ENCODE assay signal across 17 cellular contexts in genomic region chr2:29106980-29107388, GRCh38. TPM values are rescaled to one million over a fixed set of nuclear protein-coding genes. Genes with fewer than 3 reads are reported as not detected.
DNase-seq lines count a peak whose midpoint lies in the region; ATAC-seq and TF ChIP-seq lines count a peak whose summit lies in the region.
"Had no signal": no experiment of that assay in that cellular context is flagged by ENCODE, and none has a peak within 500 bp of the region (broad histone marks: within the 10 kb centered on the region; RNA-seq: fewer than 3 reads in every experiment).

No MANE protein-coding gene starts in this region.

- BruUV-seq in PC-9 (replicated peaks; lab: Mats Ljungman, UMichigan), result no TSS peak

- peaks cover 54% of the 10 kb centered on the region for H3K4me1 ChIP-seq in PC-9 (replicated peaks; ENCODE audit: insufficient read depth)
- no peaks in the 10 kb centered on the region for H3K4me1 ChIP-seq in fibroblast of lung (ENCODE audit: control insufficient read depth, extremely low read depth, insufficient read depth, low read length)
- peaks cover 0 to 11% (median 2%) of the 10 kb centered on the region in 4 donors for H3K4me1 ChIP-seq in tibial nerve
- no peaks in the 10 kb centered on the region for H3K4me1 ChIP-seq in right atrium auricular region
- H3K4me1 ChIP-seq: gastroesophageal sphincter had no signal

- POLR2A ChIA-PET in PC-9 (lab: Charles Lee; ENCODE audit: unreplicated experiment), result interaction anchor here (0.6 to 0.9 kb wide), 6 partner anchors 12 to 771 kb away, joined by 3 to 9 read pairs (median 4); no protein-coding TSS in a partner anchor

- intact Hi-C loops in PC-9 (cut with micrococcal nuclease; ENCODE audit: unreplicated experiment), result no loop called here

- CTCF ChIA-PET in PC-9 (lab: Charles Lee), result interaction anchor here (0.7 to 0.8 kb wide), 2 partner anchors 10 to 1444 kb away, joined by 3 read pairs; partner anchors contain the start of gene SUPT7L

- no peak overlapping the region for H3K9ac ChIP-seq in fibroblast of lung (ENCODE audit: insufficient read depth, low read length)

- TF ChIP-seq CTCF in PC-9 (conservative IDR thresholded peaks at IDR 0.05), result no peak
- TF ChIP-seq CTCF in fibroblast of lung (conservative IDR thresholded peaks at IDR 0.05 in 1 of 2, IDR thresholded peaks at IDR 0.05 in 1 of 2; ENCODE audit: low read depth in 1 of 2, low read length in 2 of 2), result no peak
- no peak for TF ChIP-seq CTCF in tibial nerve (IDR thresholded peaks at IDR 0.05)
- no peak for TF ChIP-seq CTCF in right atrium auricular region (IDR thresholded peaks at IDR 0.05)

- H3K36me3 ChIP-seq in PC-9 (ENCODE audit: low read depth), result no peaks in the 10 kb centered on the region
- no peaks in the 10 kb centered on the region for H3K36me3 ChIP-seq in fibroblast of lung (ENCODE audit: control insufficient read depth, insufficient read depth, low read length)
- no peaks in the 10 kb centered on the region for H3K36me3 ChIP-seq in tibial nerve
- no peaks in the 10 kb centered on the region for H3K36me3 ChIP-seq in right atrium auricular region
- H3K36me3 ChIP-seq: gastroesophageal sphincter, thyroid gland had no signal

- ATAC-seq in GM21723 (IDR thresholded peaks at IDR 0.05; ENCODE audit: unreplicated experiment), result no peak
- ATAC-seq: gastroesophageal sphincter; naive thymus-derived CD8-positive, alpha-beta T cell had no signal

- 42 to 46% methylated on average over 2 of the region's 2 CpGs for WGBS in tibial nerve, 2 donors

- no peaks in the 10 kb centered on the region for H3K9me3 ChIP-seq in PC-9 (ENCODE audit: insufficient read depth, low read depth)
- no peaks in the 10 kb centered on the region for H3K9me3 ChIP-seq in fibroblast of lung (ENCODE audit: control insufficient read depth, insufficient read depth, low read depth, low read length)
- no peaks in the 10 kb centered on the region for H3K9me3 ChIP-seq in tibial nerve
- no peaks in the 10 kb centered on the region for H3K9me3 ChIP-seq in right atrium auricular region
- H3K9me3 ChIP-seq: gastroesophageal sphincter, thyroid gland had no signal

- DNase-seq in DMS79 treated with DMSO at 0.1 percent for 48 hours (lab: John Stamatoyannopoulos, UW) (peak; percentile 24), DMS79 (lab: John Stamatoyannopoulos, UW) (no peak), PC-9 (peak; percentile 52 to 83), fibroblast of lung (ENCODE audit: low read depth in 2 of 2) (peak; percentile 63 to 76), tibial nerve (ENCODE audit: low spot score in 2 of 2) (no peak), right atrium auricular region (ENCODE audit: low spot score) (no peak)
- DNase-seq in stimulated activated CD4-positive, alpha-beta T cell treated with anti-CD3 and anti-CD28 coated beads, Interleukin-1b, Interleukin-23, amount 100 ng/mL, for 48 hours, result no peak
- DNase-seq: activated naive CD4-positive, alpha-beta T cell; DMS53; naive thymus-derived CD8-positive, alpha-beta T cell; NCI-H2029 treated with DMSO at 0.1 percent for 48 hours; small intestine; thyroid gland had no signal

- H3K9me2 ChIP-seq in PC-9 (ENCODE audit: insufficient read depth), result no peaks in the 10 kb centered on the region; the same call in 1 of the 2 replicates

- no peak for TF ChIP-seq POLR2A in tibial nerve (IDR thresholded peaks at IDR 0.05)

- H3K27me3 ChIP-seq in PC-9 (ENCODE audit: insufficient read depth, low read depth), result no peaks in the 10 kb centered on the region
- H3K27me3 ChIP-seq in fibroblast of lung (ENCODE audit: control insufficient read depth, insufficient read depth, low read length), result no peaks in the 10 kb centered on the region
- no peaks in the 10 kb centered on the region for H3K27me3 ChIP-seq in tibial nerve
- no peaks in the 10 kb centered on the region for H3K27me3 ChIP-seq in right atrium auricular region
- H3K27me3 ChIP-seq: gastroesophageal sphincter, thyroid gland had no signal

- H2AFZ ChIP-seq in PC-9 (no peak overlapping the region; the same call in 1 of the 2 replicates), fibroblast of lung (ENCODE audit: low read length) (no peak overlapping the region)

- H3K27ac ChIP-seq in PC-9 (peak overlapping the region; percentile 97), fibroblast of lung (ENCODE audit: insufficient read depth, low read length) (no peak overlapping the region), tibial nerve (peak overlapping the region; percentile 9 to 87 (median 54)), right atrium auricular region (no peak overlapping the region)
- H3K27ac ChIP-seq: coronary artery, gastroesophageal sphincter, thyroid gland had no signal

- H3K4me3 ChIP-seq in PC-9 (no peak overlapping the region), fibroblast of lung (replicated peaks in 1 of 4; ENCODE audit: control extremely low read depth in 1 of 4, insufficient read depth in 1 of 4, low read depth in 3 of 4, low read length in 4 of 4) (no peak overlapping the region), tibial nerve (no peak overlapping the region), right atrium auricular region (no peak overlapping the region)
- H3K4me3 ChIP-seq: coronary artery, gastroesophageal sphincter, thyroid gland had no signal

- peaks cover 32% of the 10 kb centered on the region for H3F3A ChIP-seq in PC-9 (ENCODE audit: insufficient read depth, low read depth)

- H3K79me2 ChIP-seq in PC-9 (ENCODE audit: low read depth) (no peaks in the 10 kb centered on the region), fibroblast of lung (ENCODE audit: control insufficient read depth, insufficient read depth, low read length) (no peaks in the 10 kb centered on the region)

- peak overlapping the region; percentile 44 for H3K4me2 ChIP-seq in PC-9
- no peak overlapping the region for H3K4me2 ChIP-seq in fibroblast of lung (ENCODE audit: extremely low read depth, insufficient read depth, low read length)

- H4K20me1 ChIP-seq in PC-9 (ENCODE audit: insufficient read depth), result no peaks in the 10 kb centered on the region
- no peaks in the 10 kb centered on the region for H4K20me1 ChIP-seq in fibroblast of lung (ENCODE audit: control insufficient read depth, extremely low read depth, insufficient read depth, low read length)

- TF ChIP-seq EP300 in tibial nerve (IDR thresholded peaks at IDR 0.05), result no peak

RNA-seq across cellular contexts. Expression of gene CLIP4, which starts 8.2 kb away (rescaled TPM):
- total RNA-seq in PC-9 (2021) (107 and 134 TPM in 2 replicates), fibroblast of lung (123 and 127 TPM in 2 replicates), tibial nerve (10 to 100 TPM; 71.4 to 98.6 (median 91.2) TPM), right atrium auricular region (10 to 100 TPM; 66.5 to 71.0 TPM)
- polyA plus RNA-seq in fibroblast of lung, result 39.9 and 40.3 TPM in 2 replicates
- 23.5 and 27.5 TPM in 2 replicates for polyA plus RNA-seq in fibroblast of lung (2012)
- polyA minus RNA-seq in fibroblast of lung (ENCODE audit: low replicate concordance), result 14.3 and 25.0 TPM in 2 replicates

RNA-seq across cellular contexts. Expression of gene PCARE, which starts 32.7 kb away (rescaled TPM):
- total RNA-seq in PC-9 (2021), result not detected in 2 replicates
- total RNA-seq in fibroblast of lung, result under 0.01 TPM in 1 of 2 replicates, not detected in the other
- polyA plus RNA-seq in fibroblast of lung, result not detected in 2 replicates
- not detected in 2 replicates for polyA plus RNA-seq in fibroblast of lung (2012)
- not detected in 2 replicates for polyA minus RNA-seq in fibroblast of lung (ENCODE audit: low replicate concordance)
- total RNA-seq in tibial nerve, result under 1 TPM; 0.20 to 0.30 (median 0.21) TPM
- total RNA-seq in right atrium auricular region, result 1 to 10 TPM in 1 of 2 donors, under 1 TPM in 1; 0.79 to 2.2 TPM
- total RNA-seq: kidney epithelial cell; naive thymus-derived CD8-positive, alpha-beta T cell had no signal
- polyA plus RNA-seq: naive thymus-derived CD8-positive, alpha-beta T cell; small intestine had no signal

Comparison
In these comparisons a context has a peak if more than half of its experiments do, and no peak if none do; other contexts are left out.
1. DNase-seq: peak in DMS79 treated with DMSO at 0.1 percent for 48 hours (single experiment), PC-9 (2 of 2) and fibroblast of lung (2 of 2); none in DMS79 (single experiment), tibial nerve (0 of 2), stimulated activated CD4-positive, alpha-beta T cell treated with anti-CD3 and anti-CD28 coated beads, Interleukin-1b, Interleukin-23, amount 100 ng/mL, for 48 hours (single experiment) and right atrium auricular region (single experiment).
2. H3K27ac ChIP-seq: peak in PC-9 (single experiment) and tibial nerve (4 of 4); none in fibroblast of lung (single experiment) and right atrium auricular region (0 of 2).